In the genomic region with DNA sequence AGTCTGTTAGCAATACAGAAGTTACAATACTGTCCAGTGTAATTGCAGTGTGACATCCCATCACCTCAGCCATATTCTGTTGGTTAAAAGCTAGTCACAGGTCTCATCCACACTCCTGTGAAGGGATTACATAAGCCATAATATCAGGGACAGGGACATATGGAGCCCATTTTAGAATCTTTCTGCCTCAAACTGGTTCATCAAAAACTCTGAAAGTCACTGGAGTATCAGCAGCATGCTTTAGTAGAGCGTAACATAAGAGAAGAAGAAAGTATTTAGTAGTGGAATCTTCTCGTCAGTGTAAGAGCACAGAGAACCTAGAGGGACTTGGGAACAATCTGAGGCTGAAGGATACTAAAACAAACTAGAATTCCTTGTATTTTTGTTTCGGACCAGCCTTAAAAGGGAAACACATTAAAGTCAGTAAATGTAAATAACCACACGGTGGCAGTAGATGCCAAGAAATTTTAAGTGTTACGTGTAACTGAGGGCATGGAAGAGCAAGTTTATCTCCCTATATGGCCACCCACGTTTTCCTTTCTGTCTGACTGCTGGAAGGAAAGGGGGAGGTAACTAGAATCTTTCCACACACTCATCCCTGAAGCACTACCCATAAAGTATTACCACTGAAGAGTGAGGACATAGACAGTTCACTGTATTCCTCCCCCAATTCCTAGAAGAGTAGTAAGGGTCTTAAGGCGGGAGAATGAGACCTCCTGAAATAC, we compare ENCODE assay signal across 8 cellular contexts. TPM values are rescaled to one million over a fixed set of nuclear protein-coding genes. Genes with fewer than 3 reads are reported as not detected.
DNase-seq lines count a peak whose midpoint lies in the region; ATAC-seq and TF ChIP-seq lines count a peak whose summit lies in the region.

No MANE protein-coding gene starts in this region.

- no peak overlapping the region for H3K9ac ChIP-seq in trophoblast cell (ENCODE audit: low read length)

- ATAC-seq in GM21447 (IDR thresholded peaks at IDR 0.05; ENCODE audit: unreplicated experiment) (peak; percentile 94), Right ventricle myocardium superior (ENCODE audit: poor library complexity) (peak; percentile 94)
- peak; percentile 97 for ATAC-seq in activated T-helper 17 cell treated with anti-CD3 and anti-CD28 coated beads, Interleukin-2, amount 50 U/mL, for 72 hours (replicated peaks)

- H4K12ac ChIP-seq in trophoblast cell (ENCODE audit: low read depth, low read length) = no peak overlapping the region

- no peaks in the 10 kb centered on the region for H3K9me3 ChIP-seq in trophoblast cell (ENCODE audit: insufficient read depth, low read depth, low read length)

- H3K18ac ChIP-seq in trophoblast cell (ENCODE audit: low read length) = no peak overlapping the region

- no peak overlapping the region for H3K14ac ChIP-seq in trophoblast cell (ENCODE audit: low read length)

- H3K4me1 ChIP-seq in trophoblast cell (ENCODE audit: control insufficient read depth in 1 of 2, insufficient read depth in 2 of 2, low read length in 2 of 2) = no peaks in the 10 kb centered on the region

- no peak overlapping the region for H3K27ac ChIP-seq in HL-60 (replicated peaks)
- no peak overlapping the region for H3K27ac ChIP-seq in trophoblast cell (ENCODE audit: low read depth, low read length)

- TF ChIP-seq CTCF in HL-60 (IDR thresholded peaks at IDR 0.05; ENCODE audit: insufficient read depth, low read length) = peak; percentile 26

- H3K23ac ChIP-seq in trophoblast cell (ENCODE audit: low read length) = no peak overlapping the region

- peak overlapping the region; percentile 6 for H3K4me2 ChIP-seq in trophoblast cell (ENCODE audit: low read length)

- H3K27me3 Mint-ChIP-seq in activated T-helper 17 cell treated with anti-CD3 and anti-CD28 coated beads, Interleukin-2, amount 50 U/mL, for 72 hours = peaks cover 14% of the 10 kb centered on the region

- H2BK5ac ChIP-seq in trophoblast cell (ENCODE audit: low read depth, low read length, poor library complexity) = no peak overlapping the region

- no peaks in the 10 kb centered on the region for H3K9me3 Mint-ChIP-seq in activated T-helper 17 cell treated with anti-CD3 and anti-CD28 coated beads, Interleukin-2, amount 50 U/mL, for 72 hours

- no peak overlapping the region for H2BK120ac ChIP-seq in trophoblast cell (ENCODE audit: insufficient read depth, low read length, poor library complexity)

- no peak overlapping the region for H3K4me3 ChIP-seq in HL-60 (replicated peaks; ENCODE audit: insufficient read depth, low read length)
- H3K4me3 ChIP-seq in trophoblast cell (ENCODE audit: low read depth, low read length) = no peak overlapping the region

- H3K4me3 Mint-ChIP-seq in activated T-helper 17 cell treated with anti-CD3 and anti-CD28 coated beads, Interleukin-2, amount 50 U/mL, for 72 hours = peak overlapping the region; percentile 66

- no peak overlapping the region for H4K8ac ChIP-seq in trophoblast cell (ENCODE audit: low read depth, low read length)

- H3K36me3 Mint-ChIP-seq in activated T-helper 17 cell treated with anti-CD3 and anti-CD28 coated beads, Interleukin-2, amount 50 U/mL, for 72 hours (ENCODE audit: low read depth) = no peaks in the 10 kb centered on the region

- H2AFZ ChIP-seq in trophoblast cell (ENCODE audit: insufficient read depth, low read length, poor library complexity) = no peak overlapping the region

- H3K27me3 ChIP-seq in HL-60 (ENCODE audit: insufficient read depth, poor library complexity, severe bottlenecking) (no peaks in the 10 kb centered on the region), trophoblast cell (ENCODE audit: insufficient read depth, low read length) (no peaks in the 10 kb centered on the region)

- H3K4me1 Mint-ChIP-seq in activated T-helper 17 cell treated with anti-CD3 and anti-CD28 coated beads, Interleukin-2, amount 50 U/mL, for 72 hours = peaks cover 7% of the 10 kb centered on the region

- DNase-seq in activated CD4-positive, CD25-positive, alpha-beta regulatory T cell treated with anti-CD3 and anti-CD28 coated beads, Interleukin-2, amount 50 U/mL, for 16 hours (ENCODE audit: low read depth, low spot score) = peak; percentile 13
- no peak for DNase-seq in activated CD4-positive, CD25-positive, alpha-beta regulatory T cell treated with anti-CD3 and anti-CD28 coated beads, Interleukin-2, amount 50 U/mL, for 72 hours
- DNase-seq in HL-60 (ENCODE audit: low read depth in 1 of 2, low spot score in 1 of 2) (peak; percentile 36 to 73), NCI-H526 (lab: John Stamatoyannopoulos, UW) (peak; percentile 61 to 85), Right ventricle myocardium superior (no peak), trophoblast cell (peak; percentile 55 to 93)

- H3K79me2 ChIP-seq in trophoblast cell (ENCODE audit: control insufficient read depth, insufficient read depth, low read length, poor library complexity) = no peaks in the 10 kb centered on the region

- H3K4ac ChIP-seq in trophoblast cell (ENCODE audit: low read depth, low read length) = no peak overlapping the region

- H4K91ac ChIP-seq in trophoblast cell (ENCODE audit: low read depth, low read length) = no peak overlapping the region

- H3K27ac Mint-ChIP-seq in activated T-helper 17 cell treated with anti-CD3 and anti-CD28 coated beads, Interleukin-2, amount 50 U/mL, for 72 hours = peak overlapping the region; percentile 77

- no CpG with 5 or more reads among the region's 7 CpGs for WGBS in trophoblast cell (ENCODE audit: extremely low coverage, insufficient coverage, insufficient read length)

- H3K36me3 ChIP-seq in trophoblast cell (ENCODE audit: control insufficient read depth in 1 of 2, insufficient read depth in 2 of 2, low read length in 2 of 2) = no peaks in the 10 kb centered on the region

- no peak overlapping the region for H2BK12ac ChIP-seq in trophoblast cell (ENCODE audit: low read length)

- H3K79me1 ChIP-seq in trophoblast cell (ENCODE audit: low read length) = no peaks in the 10 kb centered on the region

- H2AK5ac ChIP-seq in trophoblast cell (ENCODE audit: low read length) = no peak overlapping the region

- intact Hi-C loops in Right ventricle myocardium superior (cut with DNase I) = loop anchor here (5.0 to 10.0 kb wide), 2 partner anchors 656 to 1059 kb away; no protein-coding TSS in a partner anchor

RNA-seq across cellular contexts. Expression of a gene that starts 41.6 kb away (rescaled TPM):
- total RNA-seq in activated T-helper 17 cell treated with anti-CD3 and anti-CD28 coated beads, Interleukin-2, amount 50 U/mL, for 72 hours = 10 to 100 TPM; 21.4 to 23.2 TPM
- total RNA-seq in Right ventricle myocardium superior = 49.6 TPM
- polyA plus RNA-seq in trophoblast cell (2013) = 9.3 and 9.4 TPM in 2 replicates

RNA-seq across cellular contexts. Expression of a gene that starts 42.1 kb away (rescaled TPM):
- total RNA-seq in activated T-helper 17 cell treated with anti-CD3 and anti-CD28 coated beads, Interleukin-2, amount 50 U/mL, for 72 hours = 1 to 10 TPM in 1 of 2 donors, under 1 TPM in 1; 0.69 to 2.2 TPM
- total RNA-seq in Right ventricle myocardium superior = 2.7 TPM
- polyA plus RNA-seq in trophoblast cell (2013) = 16.0 and 16.6 TPM in 2 replicates

Comparison
In these comparisons a context has a peak if more than half of its experiments do, and no peak if none do; other contexts are left out.
1. DNase-seq: peak in activated CD4-positive, CD25-positive, alpha-beta regulatory T cell treated with anti-CD3 and anti-CD28 coated beads, Interleukin-2, amount 50 U/mL, for 16 hours (single experiment), HL-60 (2 of 2), NCI-H526 (2 of 2) and trophoblast cell (2 of 2); none in activated CD4-positive, CD25-positive, alpha-beta regulatory T cell treated with anti-CD3 and anti-CD28 coated beads, Interleukin-2, amount 50 U/mL, for 72 hours (single experiment) and Right ventricle myocardium superior (single experiment).
2. Peak in every context shown above with its lines, with median percentiles within 50 percentile points of each other: ATAC-seq.